Comparison of ENCODE assay signal across 8 cellular contexts in genomic region chr15:50908209-50909043, GRCh38. TPM values are rescaled to one million over a fixed set of nuclear protein-coding genes. Genes with fewer than 3 reads are reported as not detected.
DNase-seq lines count a peak whose midpoint lies in the region; ATAC-seq and TF ChIP-seq lines count a peak whose summit lies in the region.

TSS of gene AP4E1 (plus strand) at chr15:50908683. CDS start at chr15:50908779, 96 bp downstream.

- H3K4me2 ChIP-seq in DND-41 (ENCODE audit: insufficient read depth, low read length) (peak within 1 kb of the TSS; percentile 76), PC-9 (peak within 1 kb of the TSS; percentile 96)

- no TSS peak for BruUV-seq in PC-9 (replicated peaks; lab: Mats Ljungman, UMichigan)

- H2AFZ ChIP-seq in DND-41 (ENCODE audit: low read depth, low read length): peak within 1 kb of the TSS; percentile 92
- H2AFZ ChIP-seq in PC-9: peak within 1 kb of the TSS; percentile 96

- H3K4me3 ChIP-seq in DND-41 (ENCODE audit: low read depth in 1 of 2, low read length in 2 of 2): peak within 1 kb of the TSS; percentile 78 to 82
- peak within 1 kb of the TSS; percentile 74 for H3K4me3 ChIP-seq in PC-9
- H3K4me3 ChIP-seq in mucosa of stomach (ENCODE audit: low read length): peak within 1 kb of the TSS; percentile 80

- peaks cover 16% of the 10 kb centered on the region for H3K36me3 ChIP-seq in DND-41 (ENCODE audit: insufficient read depth, low read length)
- 0 out of 2 replicates have a peak, but pooled peaks cover 4% of the 10 kb centered on the region for H3K36me3 ChIP-seq in PC-9 (ENCODE audit: low read depth)
- H3K36me3 ChIP-seq in mucosa of stomach (ENCODE audit: control insufficient read depth, insufficient read depth, low read length): no peaks in the 10 kb centered on the region

- peak; percentile 91 for DNase-seq in DND-41
- peak; percentile 85 for DNase-seq in KG1 (lab: John Stamatoyannopoulos, UW)
- DNase-seq in PC-9: peak; percentile 76 to 88
- peak; percentile 94 for DNase-seq in activated T-cell treated with anti-CD3 and anti-CD28 coated beads, Interleukin-2, amount 50 U/mL, for 1 hour
- peak; percentile 96 to 98 for DNase-seq in erythroblast (lab: John Stamatoyannopoulos, UW)
- peak; percentile 97 for DNase-seq in stimulated activated CD8-positive, alpha-beta memory T cell treated with anti-CD3 and anti-CD28 coated beads, Interleukin-4, amount 100 ng/mL, for 48 hours

- H3K27ac ChIP-seq in DND-41 (ENCODE audit: low read length) (peak within 1 kb of the TSS; percentile 97), PC-9 (peak within 1 kb of the TSS; percentile 46; the same call in 1 of the 2 replicates)

- H3F3A ChIP-seq in PC-9 (ENCODE audit: insufficient read depth, low read depth): no peaks in the 10 kb centered on the region

- no peaks in the 10 kb centered on the region for H3K27me3 ChIP-seq in DND-41 (ENCODE audit: insufficient read depth, low read length, poor library complexity)
- H3K27me3 ChIP-seq in PC-9 (ENCODE audit: insufficient read depth, low read depth): no peaks in the 10 kb centered on the region
- no peaks in the 10 kb centered on the region for H3K27me3 ChIP-seq in mucosa of stomach (ENCODE audit: control insufficient read depth, insufficient read depth, low read length)

- H4K20me1 ChIP-seq in DND-41 (ENCODE audit: insufficient read depth, low read length) (no peaks in the 10 kb centered on the region), PC-9 (ENCODE audit: insufficient read depth) (no peaks in the 10 kb centered on the region)

- TF ChIP-seq CTCF in DND-41 (IDR thresholded peaks at IDR 0.05; ENCODE audit: borderline replicate concordance, extremely low read depth, low read length, poor library complexity, severe bottlenecking): peak; percentile 91
- TF ChIP-seq CTCF in PC-9 (conservative IDR thresholded peaks at IDR 0.05): peak; percentile 86

- H3K79me2 ChIP-seq in DND-41 (ENCODE audit: insufficient read depth, low read length) (peaks cover 32% of the 10 kb centered on the region), PC-9 (ENCODE audit: low read depth) (no peaks in the 10 kb centered on the region)

- ATAC-seq in DND-41 (ENCODE audit: insufficient read depth, low read depth) (peak; percentile 75), GM21723 (IDR thresholded peaks at IDR 0.05; ENCODE audit: unreplicated experiment) (peak; percentile 49)

- H3K9me3 ChIP-seq in DND-41 (ENCODE audit: insufficient read depth, low read length, severe bottlenecking) (no peaks in the 10 kb centered on the region), PC-9 (ENCODE audit: insufficient read depth, low read depth) (no peaks in the 10 kb centered on the region), mucosa of stomach (ENCODE audit: control insufficient read depth, low read length) (no peaks in the 10 kb centered on the region)

- intact Hi-C loops in PC-9 (cut with micrococcal nuclease; ENCODE audit: unreplicated experiment): loop anchor here (1.0 to 5.0 kb wide), 2 partner anchors 233 to 556 kb away; no protein-coding TSS in a partner anchor

- CTCF ChIA-PET in PC-9 (lab: Charles Lee): interaction anchor here (0.5 kb wide), 2 partner anchors 259 to 998 kb away, joined by 4 to 7 read pairs; no protein-coding TSS in a partner anchor

- peaks cover 26% of the 10 kb centered on the region for H3K4me1 ChIP-seq in DND-41 (ENCODE audit: insufficient read depth, low read length)
- H3K4me1 ChIP-seq in PC-9 (replicated peaks; ENCODE audit: insufficient read depth): peaks cover 7% of the 10 kb centered on the region; the same call in 1 of the 2 replicates
- peaks cover 8% of the 10 kb centered on the region for H3K4me1 ChIP-seq in mucosa of stomach (ENCODE audit: control insufficient read depth, insufficient read depth, low read length)

- TF ChIP-seq POLR2A in erythroblast (IDR thresholded peaks at IDR 0.05; ENCODE audit: low read length): peak; percentile 82

- POLR2A ChIA-PET in PC-9 (lab: Charles Lee; ENCODE audit: unreplicated experiment): interaction anchor here (0.5 to 0.6 kb wide), 3 partner anchors 493 to 760 kb away, joined by 3 to 6 read pairs (median 3); no protein-coding TSS in a partner anchor

- H3K9ac ChIP-seq in DND-41 (ENCODE audit: low read depth, low read length) (peak within 1 kb of the TSS; percentile 91), mucosa of stomach (ENCODE audit: low read length) (peak within 1 kb of the TSS; percentile 83)

- no peaks in the 10 kb centered on the region for H3K9me2 ChIP-seq in PC-9 (ENCODE audit: insufficient read depth)

RNA-seq across cellular contexts. Expression of gene AP4E1, which starts in this region (rescaled TPM):
- total RNA-seq in PC-9 (2021): 5.7 and 10.0 TPM in 2 replicates

Comparison
In these comparisons a context has a peak if more than half of its experiments do, and no peak if none do; other contexts are left out.
1. Peak in every context shown above with its lines: DNase-seq, ATAC-seq, H3K4me3 ChIP-seq and H3K27ac ChIP-seq.